ENCODE assay signal across 1 cellular context in the genomic region with DNA sequence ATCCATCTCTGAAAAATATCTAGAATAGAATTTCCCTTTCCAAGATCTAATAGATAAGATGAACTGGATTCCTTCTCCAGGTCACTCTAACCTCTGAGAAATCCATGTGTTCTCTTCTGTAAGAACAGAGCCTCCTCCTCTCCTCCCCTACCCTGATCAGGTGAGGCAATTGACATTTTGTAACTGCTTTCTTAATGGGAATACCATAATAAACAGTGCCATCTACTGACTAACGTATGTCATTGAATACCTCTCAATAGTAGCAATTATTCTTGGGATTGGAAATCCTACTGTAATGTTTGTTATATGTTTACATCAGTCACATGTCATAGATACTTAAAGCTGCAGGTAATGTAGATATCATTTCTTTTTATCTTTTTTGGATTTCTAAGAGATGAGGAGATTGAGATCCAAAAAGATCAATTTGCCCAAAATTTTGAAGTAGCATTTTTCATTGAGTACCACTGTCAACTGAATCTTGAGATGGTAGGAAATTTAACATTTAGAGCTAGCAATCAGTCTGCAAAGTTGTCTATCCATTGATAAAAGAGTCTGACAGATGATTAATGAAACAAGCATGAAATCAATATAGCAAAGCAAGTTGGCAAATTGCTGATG.
TF ChIP-seq lines count a peak whose summit lies in the region.

No MANE protein-coding gene starts in this region.

TF ChIP-seq in WTC11, 78 proteins besides CTCF, POLR2A, EP300 and RAD21 (continued from another document):
- TF ChIP-seq, protein P1, sequence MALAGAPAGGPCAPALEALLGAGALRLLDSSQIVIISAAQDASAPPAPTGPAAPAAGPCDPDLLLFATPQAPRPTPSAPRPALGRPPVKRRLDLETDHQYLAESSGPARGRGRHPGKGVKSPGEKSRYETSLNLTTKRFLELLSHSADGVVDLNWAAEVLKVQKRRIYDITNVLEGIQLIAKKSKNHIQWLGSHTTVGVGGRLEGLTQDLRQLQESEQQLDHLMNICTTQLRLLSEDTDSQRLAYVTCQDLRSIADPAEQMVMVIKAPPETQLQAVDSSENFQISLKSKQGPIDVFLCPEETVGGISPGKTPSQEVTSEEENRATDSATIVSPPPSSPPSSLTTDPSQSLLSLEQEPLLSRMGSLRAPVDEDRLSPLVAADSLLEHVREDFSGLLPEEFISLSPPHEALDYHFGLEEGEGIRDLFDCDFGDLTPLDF (CRISPR knock-in tag; IDR thresholded peaks at IDR 0.05) = no peak
- TF ChIP-seq, protein P2, sequence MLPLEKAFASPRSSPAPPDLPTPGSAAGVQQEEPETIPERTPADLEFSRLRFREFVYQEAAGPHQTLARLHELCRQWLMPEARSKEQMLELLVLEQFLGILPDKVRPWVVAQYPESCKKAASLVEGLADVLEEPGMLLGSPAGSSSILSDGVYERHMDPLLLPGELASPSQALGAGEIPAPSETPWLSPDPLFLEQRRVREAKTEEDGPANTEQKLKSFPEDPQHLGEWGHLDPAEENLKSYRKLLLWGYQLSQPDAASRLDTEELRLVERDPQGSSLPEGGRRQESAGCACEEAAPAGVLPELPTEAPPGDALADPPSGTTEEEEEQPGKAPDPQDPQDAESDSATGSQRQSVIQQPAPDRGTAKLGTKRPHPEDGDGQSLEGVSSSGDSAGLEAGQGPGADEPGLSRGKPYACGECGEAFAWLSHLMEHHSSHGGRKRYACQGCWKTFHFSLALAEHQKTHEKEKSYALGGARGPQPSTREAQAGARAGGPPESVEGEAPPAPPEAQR (CRISPR knock-in tag; IDR thresholded peaks at IDR 0.05) = no peak
- TF ChIP-seq, protein P3, sequence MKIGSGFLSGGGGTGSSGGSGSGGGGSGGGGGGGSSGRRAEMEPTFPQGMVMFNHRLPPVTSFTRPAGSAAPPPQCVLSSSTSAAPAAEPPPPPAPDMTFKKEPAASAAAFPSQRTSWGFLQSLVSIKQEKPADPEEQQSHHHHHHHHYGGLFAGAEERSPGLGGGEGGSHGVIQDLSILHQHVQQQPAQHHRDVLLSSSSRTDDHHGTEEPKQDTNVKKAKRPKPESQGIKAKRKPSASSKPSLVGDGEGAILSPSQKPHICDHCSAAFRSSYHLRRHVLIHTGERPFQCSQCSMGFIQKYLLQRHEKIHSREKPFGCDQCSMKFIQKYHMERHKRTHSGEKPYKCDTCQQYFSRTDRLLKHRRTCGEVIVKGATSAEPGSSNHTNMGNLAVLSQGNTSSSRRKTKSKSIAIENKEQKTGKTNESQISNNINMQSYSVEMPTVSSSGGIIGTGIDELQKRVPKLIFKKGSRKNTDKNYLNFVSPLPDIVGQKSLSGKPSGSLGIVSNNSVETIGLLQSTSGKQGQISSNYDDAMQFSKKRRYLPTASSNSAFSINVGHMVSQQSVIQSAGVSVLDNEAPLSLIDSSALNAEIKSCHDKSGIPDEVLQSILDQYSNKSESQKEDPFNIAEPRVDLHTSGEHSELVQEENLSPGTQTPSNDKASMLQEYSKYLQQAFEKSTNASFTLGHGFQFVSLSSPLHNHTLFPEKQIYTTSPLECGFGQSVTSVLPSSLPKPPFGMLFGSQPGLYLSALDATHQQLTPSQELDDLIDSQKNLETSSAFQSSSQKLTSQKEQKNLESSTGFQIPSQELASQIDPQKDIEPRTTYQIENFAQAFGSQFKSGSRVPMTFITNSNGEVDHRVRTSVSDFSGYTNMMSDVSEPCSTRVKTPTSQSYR (CRISPR knock-in tag; IDR thresholded peaks at IDR 0.05) = no peak
- TF ChIP-seq TP53 (CRISPR knock-in tag; IDR thresholded peaks at IDR 0.05) (no peak), FOXK1 (CRISPR knock-in tag; IDR thresholded peaks at IDR 0.05) (no peak), ZNF219 (CRISPR knock-in tag; IDR thresholded peaks at IDR 0.05; ENCODE audit: borderline replicate concordance) (no peak), TCF7 (CRISPR knock-in tag; IDR thresholded peaks at IDR 0.05; ENCODE audit: low read depth) (no peak)
- TF ChIP-seq, protein P4, sequence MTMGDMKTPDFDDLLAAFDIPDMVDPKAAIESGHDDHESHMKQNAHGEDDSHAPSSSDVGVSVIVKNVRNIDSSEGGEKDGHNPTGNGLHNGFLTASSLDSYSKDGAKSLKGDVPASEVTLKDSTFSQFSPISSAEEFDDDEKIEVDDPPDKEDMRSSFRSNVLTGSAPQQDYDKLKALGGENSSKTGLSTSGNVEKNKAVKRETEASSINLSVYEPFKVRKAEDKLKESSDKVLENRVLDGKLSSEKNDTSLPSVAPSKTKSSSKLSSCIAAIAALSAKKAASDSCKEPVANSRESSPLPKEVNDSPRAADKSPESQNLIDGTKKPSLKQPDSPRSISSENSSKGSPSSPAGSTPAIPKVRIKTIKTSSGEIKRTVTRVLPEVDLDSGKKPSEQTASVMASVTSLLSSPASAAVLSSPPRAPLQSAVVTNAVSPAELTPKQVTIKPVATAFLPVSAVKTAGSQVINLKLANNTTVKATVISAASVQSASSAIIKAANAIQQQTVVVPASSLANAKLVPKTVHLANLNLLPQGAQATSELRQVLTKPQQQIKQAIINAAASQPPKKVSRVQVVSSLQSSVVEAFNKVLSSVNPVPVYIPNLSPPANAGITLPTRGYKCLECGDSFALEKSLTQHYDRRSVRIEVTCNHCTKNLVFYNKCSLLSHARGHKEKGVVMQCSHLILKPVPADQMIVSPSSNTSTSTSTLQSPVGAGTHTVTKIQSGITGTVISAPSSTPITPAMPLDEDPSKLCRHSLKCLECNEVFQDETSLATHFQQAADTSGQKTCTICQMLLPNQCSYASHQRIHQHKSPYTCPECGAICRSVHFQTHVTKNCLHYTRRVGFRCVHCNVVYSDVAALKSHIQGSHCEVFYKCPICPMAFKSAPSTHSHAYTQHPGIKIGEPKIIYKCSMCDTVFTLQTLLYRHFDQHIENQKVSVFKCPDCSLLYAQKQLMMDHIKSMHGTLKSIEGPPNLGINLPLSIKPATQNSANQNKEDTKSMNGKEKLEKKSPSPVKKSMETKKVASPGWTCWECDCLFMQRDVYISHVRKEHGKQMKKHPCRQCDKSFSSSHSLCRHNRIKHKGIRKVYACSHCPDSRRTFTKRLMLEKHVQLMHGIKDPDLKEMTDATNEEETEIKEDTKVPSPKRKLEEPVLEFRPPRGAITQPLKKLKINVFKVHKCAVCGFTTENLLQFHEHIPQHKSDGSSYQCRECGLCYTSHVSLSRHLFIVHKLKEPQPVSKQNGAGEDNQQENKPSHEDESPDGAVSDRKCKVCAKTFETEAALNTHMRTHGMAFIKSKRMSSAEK (CRISPR knock-in tag; IDR thresholded peaks at IDR 0.05; ENCODE audit: borderline replicate concordance) = no peak
- TF ChIP-seq, protein P5, sequence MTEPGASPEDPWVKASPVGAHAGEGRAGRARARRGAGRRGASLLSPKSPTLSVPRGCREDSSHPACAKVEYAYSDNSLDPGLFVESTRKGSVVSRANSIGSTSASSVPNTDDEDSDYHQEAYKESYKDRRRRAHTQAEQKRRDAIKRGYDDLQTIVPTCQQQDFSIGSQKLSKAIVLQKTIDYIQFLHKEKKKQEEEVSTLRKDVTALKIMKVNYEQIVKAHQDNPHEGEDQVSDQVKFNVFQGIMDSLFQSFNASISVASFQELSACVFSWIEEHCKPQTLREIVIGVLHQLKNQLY (CRISPR knock-in tag; IDR thresholded peaks at IDR 0.05) = no peak
